ENCODE assay signal across 1 cellular context in the genomic region with DNA sequence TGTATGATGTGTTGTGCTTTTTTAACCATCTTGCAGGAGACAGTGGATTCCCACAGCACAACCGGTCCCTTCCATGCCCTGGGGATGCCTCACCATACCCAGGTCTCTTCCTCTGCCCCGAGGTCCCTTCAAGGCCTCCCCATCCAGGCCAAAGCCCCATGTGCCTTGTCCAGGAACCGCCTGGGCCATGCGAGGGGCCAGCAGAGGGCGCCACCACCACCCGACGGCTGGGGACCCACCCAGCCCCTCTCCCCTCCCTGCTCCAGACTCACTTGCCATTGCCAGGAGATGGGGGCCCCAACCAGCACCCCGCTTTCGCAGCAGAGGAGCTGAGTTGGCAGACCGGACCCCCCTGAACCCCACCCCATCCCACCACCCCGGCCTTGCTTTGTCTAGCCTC.
TF ChIP-seq lines count a peak whose summit lies in the region.

No MANE protein-coding gene starts in this region.

TF ChIP-seq in K562, 482 proteins besides CTCF, POLR2A, EP300 and RAD21:
- TF ChIP-seq TEAD2 (tag; IDR thresholded peaks at IDR 0.05) (no peak), NR2C2 (CRISPR knock-in tag; IDR thresholded peaks at IDR 0.05) (no peak), NR2C2 (tag; IDR thresholded peaks at IDR 0.05) (no peak), EGR1 (conservative IDR thresholded peaks at IDR 0.05) (no peak), PML (IDR thresholded peaks at IDR 0.05; ENCODE audit: low read length) (no peak), MAZ (CRISPR knock-in tag; conservative IDR thresholded peaks at IDR 0.05 in 1 of 2, IDR thresholded peaks at IDR 0.05 in 1 of 2) (no peak), ATF7 (IDR thresholded peaks at IDR 0.05) (no peak), ZNF134 (CRISPR knock-in tag; conservative IDR thresholded peaks at IDR 0.05) (no peak)
- TF ChIP-seq, protein P1, sequence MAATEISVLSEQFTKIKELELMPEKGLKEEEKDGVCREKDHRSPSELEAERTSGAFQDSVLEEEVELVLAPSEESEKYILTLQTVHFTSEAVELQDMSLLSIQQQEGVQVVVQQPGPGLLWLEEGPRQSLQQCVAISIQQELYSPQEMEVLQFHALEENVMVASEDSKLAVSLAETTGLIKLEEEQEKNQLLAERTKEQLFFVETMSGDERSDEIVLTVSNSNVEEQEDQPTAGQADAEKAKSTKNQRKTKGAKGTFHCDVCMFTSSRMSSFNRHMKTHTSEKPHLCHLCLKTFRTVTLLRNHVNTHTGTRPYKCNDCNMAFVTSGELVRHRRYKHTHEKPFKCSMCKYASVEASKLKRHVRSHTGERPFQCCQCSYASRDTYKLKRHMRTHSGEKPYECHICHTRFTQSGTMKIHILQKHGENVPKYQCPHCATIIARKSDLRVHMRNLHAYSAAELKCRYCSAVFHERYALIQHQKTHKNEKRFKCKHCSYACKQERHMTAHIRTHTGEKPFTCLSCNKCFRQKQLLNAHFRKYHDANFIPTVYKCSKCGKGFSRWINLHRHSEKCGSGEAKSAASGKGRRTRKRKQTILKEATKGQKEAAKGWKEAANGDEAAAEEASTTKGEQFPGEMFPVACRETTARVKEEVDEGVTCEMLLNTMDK (IDR thresholded peaks at IDR 0.05; ENCODE audit: borderline replicate concordance, insufficient read depth, low read depth, low read length, poor library complexity, severe bottlenecking), result peak; percentile 10
